In genomic region chr5:59182722-59183121, GRCh38 we compare ENCODE assay signal across 22 cellular contexts.
A peak's percentile ranks its signal among the peaks of the same experiment; 100 is the strongest.
DNase-seq lines count a peak whose midpoint lies in the region; ATAC-seq and TF ChIP-seq lines count a peak whose summit lies in the region.
"Had no signal": no experiment of that assay in that cellular context is flagged by ENCODE, and none has a peak within 500 bp of the region (broad histone marks: within the 10 kb centered on the region; RNA-seq: fewer than 3 reads in every experiment).

No MANE protein-coding gene starts in this region.

- H4K20me1 ChIP-seq in GM23338 (replicated peaks; ENCODE audit: insufficient read depth), result no peaks in the 10 kb centered on the region
- H4K20me1 ChIP-seq: BLaER1 treated with 17β-estradiol and CSF1 and Interleukin-3, amounts not matched to agents 10 nM and 100 nM had no signal

- H3K9me3 ChIP-seq in NT2/D1 (ENCODE audit: insufficient read depth, low read length) (no peaks in the 10 kb centered on the region), iPS-20b (ENCODE audit: insufficient read depth, low read depth, low read length) (no peaks in the 10 kb centered on the region), psoas muscle (no peaks in the 10 kb centered on the region), ascending aorta (no peaks in the 10 kb centered on the region)
- H3K9me3 ChIP-seq: BLaER1 treated with 17β-estradiol and CSF1 and Interleukin-3, amounts not matched to agents 10 nM and 100 nM had no signal

- no peaks in the 10 kb centered on the region for H3K27me3 Mint-ChIP-seq in GM23338 (ENCODE audit: insufficient read depth, low read depth, poor library complexity)
- H3K27me3 Mint-ChIP-seq: CD4-positive, alpha-beta T cell had no signal

- no peaks in the 10 kb centered on the region for H3F3A ChIP-seq in GM23338 (replicated peaks; ENCODE audit: low read depth)

- DNase-seq in GM23338 (ENCODE audit: low spot score), result peak; percentile 44
- DNase-seq in NT2/D1 (ENCODE audit: low read depth, low spot score), result peak; percentile 28
- no peak for DNase-seq in psoas muscle
- no peak for DNase-seq in ascending aorta (ENCODE audit: low spot score in 2 of 2)
- DNase-seq in NCI-H2081 (lab: John Stamatoyannopoulos, UW), result no peak
- DNase-seq in HT-29 (ENCODE audit: low spot score), result no peak
- DNase-seq: AML-193; CD4-positive, alpha-beta T cell; GM23248; KBM-7; MV-4-11; NCI-H1694; NCI-H2029 treated with DMSO at 0.1 percent for 48 hours; NCI-H2227 treated with DMSO at 0.1 percent for 48 hours; NCI-H526 treated with DMSO at 0.1 percent for 48 hours; SHP77 had no signal

- H3K4me1 ChIP-seq in GM23338 (ENCODE audit: insufficient read depth) (peaks cover 24% of the 10 kb centered on the region), NT2/D1 (ENCODE audit: insufficient read depth, insufficient read length) (no peaks in the 10 kb centered on the region), iPS-20b (ENCODE audit: insufficient read depth, low read length) (peaks cover 11% of the 10 kb centered on the region), psoas muscle (peaks cover 38% of the 10 kb centered on the region), ascending aorta (no peaks in the 10 kb centered on the region)

- peak overlapping the region; percentile 57 for H2AFZ ChIP-seq in GM23338
- H2AFZ ChIP-seq: GM23248 had no signal

- intact Hi-C loops in psoas muscle (cut with DNase I), result loop anchor here in 1 of 2 donors (10.0 kb wide), 1 partner anchor 492 kb away; no protein-coding TSS in a partner anchor
- intact Hi-C loops in ascending aorta (cut with DNase I), result no loop called here

- no peak overlapping the region for H3K27ac ChIP-seq in GM23338 (ENCODE audit: low read depth)
- no peak overlapping the region for H3K27ac ChIP-seq in iPS-20b (ENCODE audit: low read length)
- H3K27ac ChIP-seq in psoas muscle, result peak overlapping the region; percentile 85
- H3K27ac ChIP-seq in ascending aorta, result no peak overlapping the region
- H3K27ac ChIP-seq: BLaER1 treated with 17β-estradiol and CSF1 and Interleukin-3, amounts not matched to agents 10 nM and 100 nM; GM23248; RWPE1 had no signal

- H3K4me3 Mint-ChIP-seq in GM23338, result no peak overlapping the region
- H3K4me3 Mint-ChIP-seq: CD4-positive, alpha-beta T cell had no signal

- H3K36me3 ChIP-seq in GM23338 (ENCODE audit: insufficient read depth) (no peaks in the 10 kb centered on the region), NT2/D1 (ENCODE audit: insufficient read depth, insufficient read length, low read length) (no peaks in the 10 kb centered on the region), iPS-20b (ENCODE audit: insufficient read depth, low read depth, low read length) (no peaks in the 10 kb centered on the region), psoas muscle (ENCODE audit: insufficient read depth in 1 of 2, low read depth in 1 of 2) (peaks cover 2 to 28% of the 10 kb centered on the region in 2 donors), ascending aorta (no peaks in the 10 kb centered on the region)
- H3K36me3 ChIP-seq: BLaER1 treated with 17β-estradiol and CSF1 and Interleukin-3, amounts not matched to agents 10 nM and 100 nM had no signal

- 0 out of 2 replicates have a peak overlapping the region, but pooled peaks have one; percentile 18 for H3K4me2 ChIP-seq in GM23338
- H3K4me2 ChIP-seq: BLaER1 treated with 17β-estradiol and CSF1 and Interleukin-3, amounts not matched to agents 10 nM and 100 nM had no signal

- H3K27ac Mint-ChIP-seq in GM23338, result peak overlapping the region; percentile 55
- H3K27ac Mint-ChIP-seq: CD4-positive, alpha-beta T cell had no signal

- H3K79me2 ChIP-seq in GM23338 (replicated peaks; ENCODE audit: insufficient read depth), result no peaks in the 10 kb centered on the region

- no peak for TF ChIP-seq CTCF in GM23338 (conservative IDR thresholded peaks at IDR 0.05; ENCODE audit: low read depth in 2 of 2)
- no peak for TF ChIP-seq CTCF in psoas muscle (IDR thresholded peaks at IDR 0.05)
- TF ChIP-seq CTCF in ascending aorta (IDR thresholded peaks at IDR 0.05), result no peak

- ATAC-seq in GM23338, result peak; percentile 80
- no peak for ATAC-seq in psoas muscle
- no peak for ATAC-seq in SK-N-SH treated with all-trans-retinoic acid at 6 μM for 48 hours
- ATAC-seq: HCT116, Panc1 had no signal

- H3K9me2 ChIP-seq in GM23338 (ENCODE audit: insufficient read depth), result no peaks in the 10 kb centered on the region

- no peak overlapping the region for H3K4me3 ChIP-seq in GM23338
- H3K4me3 ChIP-seq in NT2/D1 (ENCODE audit: insufficient read length, low read depth), result no peak overlapping the region
- no peak overlapping the region for H3K4me3 ChIP-seq in iPS-20b (ENCODE audit: low read length)
- no peak overlapping the region for H3K4me3 ChIP-seq in psoas muscle
- H3K4me3 ChIP-seq in ascending aorta, result no peak overlapping the region
- H3K4me3 ChIP-seq: BLaER1 treated with 17β-estradiol and CSF1 and Interleukin-3, amounts not matched to agents 10 nM and 100 nM; GM23248 had no signal

- WGBS in psoas muscle, 3 donors, result 76 to 94% (median 86%) methylated on average over 1 of the region's 1 CpG

- H3K9me3 Mint-ChIP-seq in GM23338, result no peaks in the 10 kb centered on the region
- H3K9me3 Mint-ChIP-seq: CD4-positive, alpha-beta T cell had no signal

- no peaks in the 10 kb centered on the region for H3K27me3 ChIP-seq in GM23338 (ENCODE audit: insufficient read depth)
- no peaks in the 10 kb centered on the region for H3K27me3 ChIP-seq in NT2/D1 (ENCODE audit: insufficient read depth, insufficient read length)
- no peaks in the 10 kb centered on the region for H3K27me3 ChIP-seq in iPS-20b (ENCODE audit: insufficient read depth, low read length)
- H3K27me3 ChIP-seq in psoas muscle (ENCODE audit: insufficient read depth in 3 of 3, low read length in 2 of 3), result no peaks in the 10 kb centered on the region
- H3K27me3 ChIP-seq in ascending aorta, result no peaks in the 10 kb centered on the region
- H3K27me3 ChIP-seq: BLaER1 treated with 17β-estradiol and CSF1 and Interleukin-3, amounts not matched to agents 10 nM and 100 nM had no signal

- H3K4me1 Mint-ChIP-seq in GM23338, result peaks cover 15% of the 10 kb centered on the region

- H3K36me3 Mint-ChIP-seq in GM23338 (ENCODE audit: low read depth), result no peaks in the 10 kb centered on the region

- H3K9ac ChIP-seq in NT2/D1 (ENCODE audit: insufficient read length, low read depth) (no peak overlapping the region), iPS-20b (ENCODE audit: low read depth, low read length) (peak overlapping the region; percentile 24; the same call in 1 of the 2 replicates)
- H3K9ac ChIP-seq: BLaER1 treated with 17β-estradiol and CSF1 and Interleukin-3, amounts not matched to agents 10 nM and 100 nM; GM23248 had no signal

TF ChIP-seq in GM23338, 12 proteins besides CTCF, POLR2A, EP300 and RAD21 (continues in another document):
- TF ChIP-seq EZH2phosphoT487 (IDR thresholded peaks at IDR 0.05; ENCODE audit: unreplicated experiment), result no peak

TF ChIP-seq in SK-N-SH treated with all-trans-retinoic acid at 6 μM for 48 hours, 23 proteins besides CTCF, POLR2A, EP300 and RAD21:
- TF ChIP-seq OSR1 (CRISPR knock-in tag; IDR thresholded peaks at IDR 0.05), result no peak
- TF ChIP-seq CSDC2 (CRISPR knock-in tag; IDR thresholded peaks at IDR 0.05), result no peak
- TF ChIP-seq TSHZ2 (CRISPR knock-in tag; IDR thresholded peaks at IDR 0.05), result no peak
- no peak for TF ChIP-seq ISL1 (CRISPR knock-in tag; IDR thresholded peaks at IDR 0.05)
- no peak for TF ChIP-seq ZC3H10 (CRISPR knock-in tag; IDR thresholded peaks at IDR 0.05)
TF ChIP-seq in SK-N-SH treated with all-trans-retinoic acid at 6 μM for 48 hours: peak in this region for 0.

Comparison
In these comparisons a context has a peak if more than half of its experiments do, and no peak if none do; other contexts are left out.
1. DNase-seq: peak in GM23338 (single experiment) and NT2/D1 (single experiment); none in psoas muscle (0 of 2), ascending aorta (0 of 2), NCI-H2081 (0 of 2) and HT-29 (single experiment).